Comparison of ENCODE assay signal across 9 cellular contexts in genomic region chr3:122773856-122774535, GRCh38. TPM values are rescaled to one million over a fixed set of nuclear protein-coding genes. Genes with fewer than 3 reads are reported as not detected.
DNase-seq lines count a peak whose midpoint lies in the region; ATAC-seq and TF ChIP-seq lines count a peak whose summit lies in the region.
"Had no signal": no experiment of that assay in that cellular context is flagged by ENCODE, and none has a peak within 500 bp of the region (broad histone marks: within the 10 kb centered on the region; RNA-seq: fewer than 3 reads in every experiment).

No MANE protein-coding gene starts in this region.

- DNase-seq in GM13977 (ENCODE audit: low spot score) (peak; percentile 40), naive B cell (no peak), NCI-H1092 (lab: John Stamatoyannopoulos, UW) (no peak), progenitor cell of endocrine pancreas (ENCODE audit: low spot score, unreplicated experiment) (no peak), GM19240 (ENCODE audit: insufficient read length, low spot score) (no peak)
- DNase-seq: cortex of kidney had no signal

- H3K27me3 Mint-ChIP-seq in naive B cell (no peaks in the 10 kb centered on the region), progenitor cell of endocrine pancreas (no peaks in the 10 kb centered on the region)

- H3K4me1 Mint-ChIP-seq in naive B cell = peaks cover 14 to 19% (median 15%) of the 10 kb centered on the region in 3 donors
- no peaks in the 10 kb centered on the region for H3K4me1 Mint-ChIP-seq in progenitor cell of endocrine pancreas (ENCODE audit: low read depth)

- H3K9me3 Mint-ChIP-seq in naive B cell (no peaks in the 10 kb centered on the region), progenitor cell of endocrine pancreas (ENCODE audit: low read depth) (no peaks in the 10 kb centered on the region)

- H3K27ac Mint-ChIP-seq in naive B cell (peak overlapping the region in 5 of 6 donors; percentile 17 to 88 (median 71)), progenitor cell of endocrine pancreas (no peak overlapping the region)

- in situ Hi-C loops in GM13977 (cut with MboI; ENCODE audit: low pct_unique_long_range_greater_than_20kb, low sequenced_read_pairs, unreplicated experiment) = no loop called here

- TF ChIP-seq CTCF in GM13977 (IDR thresholded peaks at IDR 0.05; ENCODE audit: extremely low read depth, insufficient read depth, missing control alignments) = no peak
- TF ChIP-seq CTCF in progenitor cell of endocrine pancreas (IDR thresholded peaks at IDR 0.05; ENCODE audit: unreplicated experiment) = no peak

- peak overlapping the region in 2 of 8 donors; percentile 6 to 13 for H3K4me3 Mint-ChIP-seq in naive B cell
- H3K4me3 Mint-ChIP-seq in progenitor cell of endocrine pancreas (ENCODE audit: low read depth) = no peak overlapping the region

- peaks cover 8 to 11% of the 10 kb centered on the region in 2 donors for H3K36me3 Mint-ChIP-seq in naive B cell
- H3K36me3 Mint-ChIP-seq in progenitor cell of endocrine pancreas (ENCODE audit: insufficient read depth) = no peaks in the 10 kb centered on the region

- ATAC-seq in GM21576 (IDR thresholded peaks at IDR 0.05; ENCODE audit: unreplicated experiment) (peak; percentile 65), HG03521 (IDR thresholded peaks at IDR 0.05; ENCODE audit: unreplicated experiment) (peak; percentile 52), naive B cell (ENCODE audit: low read depth in 2 of 2) (no peak), HG03039 (IDR thresholded peaks at IDR 0.05; ENCODE audit: unreplicated experiment) (no peak)

RNA-seq across cellular contexts. Expression of gene HSPBAP1, which starts 19.6 kb away (rescaled TPM):
- polyA plus RNA-seq in naive B cell (ENCODE audit: low read depth in 6 of 6) = 10 to 100 TPM in 4 of 6 donors, 1 to 10 TPM in 2; 8.6 to 14.7 (median 10.7) TPM
- 11.9 and 12.8 TPM in 2 replicates for total RNA-seq in progenitor cell of endocrine pancreas

RNA-seq across cellular contexts. Expression of gene SLC49A4, which starts 20.9 kb away (rescaled TPM):
- polyA plus RNA-seq in naive B cell (ENCODE audit: low read depth in 6 of 6) = 1 to 10 TPM; 3.0 to 5.4 (median 4.3) TPM
- 17.5 and 20.0 TPM in 2 replicates for total RNA-seq in progenitor cell of endocrine pancreas

Comparison
In these comparisons a context has a peak if more than half of its experiments do, and no peak if none do; other contexts are left out.
1. ATAC-seq: peak in GM21576 (single experiment) and HG03521 (single experiment); none in naive B cell (0 of 2) and HG03039 (single experiment).